Comparison of ENCODE assay signal across 15 cellular contexts in the genomic region with DNA sequence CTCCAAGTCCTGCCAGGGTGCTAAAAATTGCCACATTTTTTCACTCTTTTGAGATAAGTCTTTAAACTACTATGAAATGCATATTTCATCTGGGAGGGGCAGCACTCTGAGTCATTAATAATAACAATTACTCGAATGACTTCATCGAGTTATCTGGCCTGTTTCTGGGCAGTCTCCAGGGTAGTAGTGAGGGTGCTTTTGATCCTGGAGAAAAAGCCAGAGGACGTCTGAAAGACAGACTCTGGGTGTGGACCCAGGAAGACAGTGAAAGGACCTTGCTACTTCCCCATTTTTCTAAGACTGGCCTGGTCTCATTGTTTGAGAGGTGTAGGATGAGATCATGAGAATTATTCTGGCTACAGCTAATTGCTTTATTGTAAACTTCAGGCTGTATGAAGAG. TPM values are rescaled to one million over a fixed set of nuclear protein-coding genes. Genes with fewer than 3 reads are reported as not detected.
DNase-seq lines count a peak whose midpoint lies in the region; ATAC-seq and TF ChIP-seq lines count a peak whose summit lies in the region.
"Had no signal": no experiment of that assay in that cellular context is flagged by ENCODE, and none has a peak within 500 bp of the region (broad histone marks: within the 10 kb centered on the region; RNA-seq: fewer than 3 reads in every experiment).

No MANE protein-coding gene starts in this region.

- H3K36me3 ChIP-seq in MG63 (no peaks in the 10 kb centered on the region), lung (ENCODE audit: control insufficient read depth in 2 of 2, insufficient read depth in 2 of 2, low read length in 2 of 2) (no peaks in the 10 kb centered on the region)
- H3K36me3 ChIP-seq: adrenal gland had no signal

- TF ChIP-seq CTCF in epithelial cell of esophagus (IDR thresholded peaks at IDR 0.05; ENCODE audit: insufficient read depth, low read depth, low read length, missing control alignments) (no peak), lung (IDR thresholded peaks at IDR 0.05; ENCODE audit: control extremely low read depth, extremely low read depth) (no peak)

- ATAC-seq in lung (ENCODE audit: insufficient read depth, low FRiP score), result peak; percentile 66
- ATAC-seq in HG03039 (IDR thresholded peaks at IDR 0.05; ENCODE audit: unreplicated experiment), result no peak
- ATAC-seq: activated CD8-positive, alpha-beta memory T cell treated with anti-CD3 and anti-CD28 coated beads, Interleukin-2, amount 10 ng/mL, durations not matched to agents 7 days and 5 days had no signal

- no peaks in the 10 kb centered on the region for H3K4me1 ChIP-seq in lung (ENCODE audit: control insufficient read depth in 2 of 2, insufficient read depth in 2 of 2, low read length in 2 of 2)
- H3K4me1 ChIP-seq: adrenal gland, psoas muscle had no signal

- H3K4me3 ChIP-seq in MG63, result no peak overlapping the region
- H3K4me3 ChIP-seq in epithelial cell of esophagus (ENCODE audit: low read length), result no peak overlapping the region
- no peak overlapping the region for H3K4me3 ChIP-seq in lung
- H3K4me3 ChIP-seq: adrenal gland, psoas muscle had no signal

- DNase-seq in AG08395 (ENCODE audit: low spot score) (peak; percentile 28), MG63 (peak; percentile 65), epithelial cell of esophagus (ENCODE audit: low read depth) (peak; percentile 97), lung (ENCODE audit: low spot score) (no peak), NCI-H2196 (lab: John Stamatoyannopoulos, UW; ENCODE audit: unreplicated experiment) (no peak), COLO829 (ENCODE audit: low spot score) (no peak)
- DNase-seq in activated CD4-positive, alpha-beta T cell treated with anti-CD3 and anti-CD28 coated beads, Interleukin-2, amount 50 U/mL, for 48 hours, result no peak
- DNase-seq: activated CD8-positive, alpha-beta memory T cell treated with anti-CD3 and anti-CD28 coated beads, Interleukin-2, amount 10 ng/mL, durations not matched to agents 7 days and 5 days; adrenal gland; erythroblast; GF-D8; H7; psoas muscle; T1000 had no signal

- 27 to 57% methylated on average over 3 of the region's 3 CpGs for WGBS in lung, 2 donors

- H3K27ac ChIP-seq in lung (ENCODE audit: low read depth in 1 of 2, low read length in 1 of 2), result no peak overlapping the region
- H3K27ac ChIP-seq: adrenal gland, psoas muscle had no signal

- H3K9me3 ChIP-seq in MG63 (peaks cover 3% of the 10 kb centered on the region; the same call in 1 of the 2 replicates), lung (ENCODE audit: control insufficient read depth in 2 of 2, insufficient read depth in 1 of 2, low read length in 1 of 2) (no peaks in the 10 kb centered on the region)
- H3K9me3 ChIP-seq: adrenal gland, psoas muscle had no signal

- H3K27me3 ChIP-seq in MG63, result no peaks in the 10 kb centered on the region
- no peaks in the 10 kb centered on the region for H3K27me3 ChIP-seq in lung (ENCODE audit: control insufficient read depth, insufficient read depth)
- H3K27me3 ChIP-seq: adrenal gland had no signal

RNA-seq across cellular contexts. Expression of a gene that starts 42.2 kb away (rescaled TPM):
- total RNA-seq in MG63 (2014; rRNA removed; shearing (Covaris generic); ENCODE audit: low replicate concordance), result 5.2 and 12.6 TPM in 2 replicates
- total RNA-seq in lung, result 10 to 100 TPM; 13.6 to 31.5 TPM
- polyA plus RNA-seq in lung, result 10 to 100 TPM; 16.6 to 37.1 TPM

Comparison
In these comparisons a context has a peak if more than half of its experiments do, and no peak if none do; other contexts are left out.
1. DNase-seq: peak in AG08395 (single experiment), MG63 (single experiment) and epithelial cell of esophagus (single experiment); none in lung (single experiment), NCI-H2196 (single experiment), COLO829 (single experiment) and activated CD4-positive, alpha-beta T cell treated with anti-CD3 and anti-CD28 coated beads, Interleukin-2, amount 50 U/mL, for 48 hours (0 of 2).